ENCODE assay signal across 22 cellular contexts in the genomic region with DNA sequence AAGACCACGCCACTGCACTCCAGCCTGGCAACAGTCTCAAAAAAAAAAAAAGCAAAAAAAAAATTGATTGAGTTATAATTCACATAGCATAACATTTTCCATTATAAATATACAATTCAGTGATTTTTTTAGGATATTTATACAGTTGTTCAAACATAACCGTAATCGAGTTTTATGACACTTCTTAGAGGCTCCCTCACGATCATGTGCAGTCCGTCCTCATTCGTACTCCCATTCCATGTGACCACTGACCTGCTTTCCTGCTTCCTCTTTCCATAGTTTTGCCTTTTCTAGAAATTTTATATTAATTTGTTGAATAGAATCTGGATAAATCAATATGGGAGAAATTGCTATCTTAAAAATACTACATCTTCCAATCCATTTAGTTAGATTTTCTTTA. TPM values are rescaled to one million over a fixed set of nuclear protein-coding genes. Genes with fewer than 3 reads are reported as not detected.
DNase-seq lines count a peak whose midpoint lies in the region; ATAC-seq and TF ChIP-seq lines count a peak whose summit lies in the region.
"Had no signal": no experiment of that assay in that cellular context is flagged by ENCODE, and none has a peak within 500 bp of the region (broad histone marks: within the 10 kb centered on the region; RNA-seq: fewer than 3 reads in every experiment).

No MANE protein-coding gene starts in this region.

- BruUV-seq in HCT116 (replicated peaks; lab: Mats Ljungman, UMichigan), result no TSS peak

- CTCF ChIA-PET in HCT116 (lab: Charles Lee), result no interaction called here
- CTCF ChIA-PET in HEK293T (lab: Yijun Ruan, JAX), result no interaction called here

- H3K9me2 ChIP-seq in HCT116 (ENCODE audit: insufficient read depth), result no peaks in the 10 kb centered on the region

- H3K36me3 ChIP-seq in HCT116 (ENCODE audit: control insufficient read depth in 1 of 2, insufficient read depth in 2 of 2, low read length in 2 of 2) (no peaks in the 10 kb centered on the region), osteoblast (ENCODE audit: insufficient read depth, low read length) (no peaks in the 10 kb centered on the region)
- H3K36me3 ChIP-seq: BE2C had no signal

- ATAC-seq in HCT116 (no peak), left colon (peak; percentile 73)
- ATAC-seq: A549, GM12878 had no signal

- H2AFZ ChIP-seq in HCT116 (ENCODE audit: low read depth, low read length, poor library complexity, severe bottlenecking), result no peak overlapping the region
- H2AFZ ChIP-seq in osteoblast (ENCODE audit: low read length), result no peak overlapping the region

- H3K4me2 ChIP-seq in HCT116 (ENCODE audit: low read length) (peak overlapping the region; percentile 52; the same call in 1 of the 2 replicates), osteoblast (ENCODE audit: insufficient read depth, low read length) (no peak overlapping the region)
- H3K4me2 ChIP-seq: A549, BLaER1 had no signal

- RAD21 ChIA-PET in HCT116 (lab: Charles Lee; ENCODE audit: low non-redundant PET in 1 of 2, low total read pairs in 2 of 2, uncharacterized antibody in 2 of 2, unreplicated experiment in 2 of 2), result no interaction called here

- peaks cover 83% of the 10 kb centered on the region for H3K79me2 ChIP-seq in HCT116 (ENCODE audit: insufficient read depth, low read length)
- no peaks in the 10 kb centered on the region for H3K79me2 ChIP-seq in osteoblast (ENCODE audit: insufficient read depth, low read length)

- H3K27ac ChIP-seq in HCT116 (ENCODE audit: low read depth, low read length) (peak overlapping the region; percentile 86), osteoblast (ENCODE audit: low read depth, low read length) (no peak overlapping the region)
- H3K27ac ChIP-seq: A549, BLaER1 had no signal

- POLR2A ChIA-PET in HCT116 (lab: Charles Lee) (interaction anchor here (0.6 to 5.3 kb wide), 7 partner anchors 15 to 1551 kb away, joined by 3 to 44 read pairs (median 17); no protein-coding TSS in a partner anchor), HEK293T (lab: Yijun Ruan, JAX) (no interaction called here)

- TF ChIP-seq RAD21 in HCT116 (IDR thresholded peaks at IDR 0.05; ENCODE audit: low read depth), result no peak

- H3K27me3 ChIP-seq in HCT116 (ENCODE audit: insufficient read depth, low read length), result no peaks in the 10 kb centered on the region
- H3K27me3 ChIP-seq in osteoblast (ENCODE audit: insufficient read depth, low read length), result no peaks in the 10 kb centered on the region
- H3K27me3 ChIP-seq: BE2C, BLaER1 had no signal

- TF ChIP-seq CTCF in HCT116 (IDR thresholded peaks at IDR 0.05 in 2 of 3, conservative IDR thresholded peaks at IDR 0.05 in 1 of 3; ENCODE audit: borderline replicate concordance in 1 of 3, insufficient read depth in 1 of 3, low read depth in 2 of 3, low read length in 2 of 3), result no peak
- TF ChIP-seq CTCF in osteoblast (IDR thresholded peaks at IDR 0.05; ENCODE audit: extremely low read depth, low read depth, low read length), result no peak

- peak overlapping the region; percentile 65; the same call in 1 of the 2 replicates for H3K9ac ChIP-seq in HCT116 (ENCODE audit: low read length)
- H3K9ac ChIP-seq: BLaER1 had no signal

- H3K4me1 ChIP-seq in HCT116 (ENCODE audit: control insufficient read depth in 1 of 2, insufficient read depth in 2 of 2, low read length in 2 of 2) (peaks cover 88 to 97% of the 10 kb centered on the region in 2 experiments), osteoblast (ENCODE audit: insufficient read depth, low read length) (peaks cover 13% of the 10 kb centered on the region)
- H3K4me1 ChIP-seq: BLaER1 had no signal

- no peak for DNase-seq in HCT116 (ENCODE audit: low read depth, low spot score)
- DNase-seq in left colon, result no peak
- no peak for DNase-seq in osteoblast (ENCODE audit: insufficient read length, low spot score, missing footprints)
- DNase-seq in HEK293T (ENCODE audit: extremely low spot score), result no peak
- no peak for DNase-seq in AG20443 (ENCODE audit: low spot score)
- DNase-seq: 8988T; BE2C; C1 segment of cervical spinal cord; CD4-positive, alpha-beta memory T cell; CD4-positive, CD25-positive, alpha-beta regulatory T cell; CD8-positive, alpha-beta memory T cell; COR-L47; DMS 273 treated with DMSO at 0.1 percent for 48 hours; DMS153; DMS53; DMS79; DND-41; EL; GDM1 had no signal

- intact Hi-C loops in HCT116 (cut with micrococcal nuclease), result no loop called here
- intact Hi-C loops in left colon (cut with DNase I, micrococcal nuclease), result no loop called here

- no peaks in the 10 kb centered on the region for H4K20me1 ChIP-seq in HCT116 (ENCODE audit: insufficient read depth)
- peaks cover 10% of the 10 kb centered on the region for H4K20me1 ChIP-seq in osteoblast (ENCODE audit: insufficient read depth, low read length)

- TF ChIP-seq POLR2A in HCT116 (IDR thresholded peaks at IDR 0.05; ENCODE audit: borderline replicate concordance, extremely low read depth, insufficient read depth, insufficient read length), result no peak

- H3K4me3 ChIP-seq in HCT116 (replicated peaks in 1 of 2; ENCODE audit: low read depth in 1 of 2, low read length in 2 of 2), result no peak overlapping the region
- no peak overlapping the region for H3K4me3 ChIP-seq in osteoblast (ENCODE audit: insufficient read depth, low read length)
- H3K4me3 ChIP-seq: A549, BLaER1, GM12878 had no signal

- H3K9me3 ChIP-seq in HCT116 (ENCODE audit: control insufficient read depth in 1 of 2, insufficient read depth in 1 of 2, low read depth in 1 of 2, low read length in 2 of 2) (no peaks in the 10 kb centered on the region), osteoblast (ENCODE audit: low read depth, low read length) (no peaks in the 10 kb centered on the region)
- H3K9me3 ChIP-seq: A549, BE2C, BLaER1 had no signal

TF ChIP-seq in HCT116, 20 proteins besides CTCF, POLR2A, EP300 and RAD21:
- TF ChIP-seq ZNF274 (IDR thresholded peaks at IDR 0.05; ENCODE audit: low read depth, low read length), result no peak
- no peak for TF ChIP-seq FOSL1 (IDR thresholded peaks at IDR 0.05; ENCODE audit: low read depth)
- TF ChIP-seq ZFX (IDR thresholded peaks at IDR 0.05), result no peak
- TF ChIP-seq SIN3A (IDR thresholded peaks at IDR 0.05; ENCODE audit: low read depth), result no peak
- TF ChIP-seq EGR1 (IDR thresholded peaks at IDR 0.05; ENCODE audit: low read depth), result no peak
- no peak for TF ChIP-seq POLR2AphosphoS5 (IDR thresholded peaks at IDR 0.05; ENCODE audit: low read depth, low read length)
- no peak for TF ChIP-seq TCF7L2 (IDR thresholded peaks at IDR 0.05; ENCODE audit: borderline replicate concordance, extremely low read depth, insufficient read depth, insufficient read length)
- TF ChIP-seq EZH2 (IDR thresholded peaks at IDR 0.05), result no peak
- no peak for TF ChIP-seq YY1 (IDR thresholded peaks at IDR 0.05; ENCODE audit: extremely low read depth, insufficient replicate concordance, low read depth, low read length)
- TF ChIP-seq, protein P1, sequence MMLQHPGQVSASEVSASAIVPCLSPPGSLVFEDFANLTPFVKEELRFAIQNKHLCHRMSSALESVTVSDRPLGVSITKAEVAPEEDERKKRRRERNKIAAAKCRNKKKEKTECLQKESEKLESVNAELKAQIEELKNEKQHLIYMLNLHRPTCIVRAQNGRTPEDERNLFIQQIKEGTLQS (IDR thresholded peaks at IDR 0.05), result no peak
- TF ChIP-seq CBX3 (IDR thresholded peaks at IDR 0.05; ENCODE audit: low read depth), result no peak
- TF ChIP-seq, protein P2, sequence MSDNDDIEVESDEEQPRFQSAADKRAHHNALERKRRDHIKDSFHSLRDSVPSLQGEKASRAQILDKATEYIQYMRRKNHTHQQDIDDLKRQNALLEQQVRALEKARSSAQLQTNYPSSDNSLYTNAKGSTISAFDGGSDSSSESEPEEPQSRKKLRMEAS (IDR thresholded peaks at IDR 0.05), result no peak
- TF ChIP-seq EZH2phosphoT487 (IDR thresholded peaks at IDR 0.05; ENCODE audit: borderline replicate concordance), result no peak
- no peak for TF ChIP-seq CEBPB (IDR thresholded peaks at IDR 0.05; ENCODE audit: low read depth)
- TF ChIP-seq SRF (IDR thresholded peaks at IDR 0.05; ENCODE audit: low read depth), result no peak

TF ChIP-seq in HEK293T, 16 proteins besides CTCF, POLR2A, EP300 and RAD21:
- TF ChIP-seq CTBP1 (IDR thresholded peaks at IDR 0.05; ENCODE audit: borderline replicate concordance), result no peak
- TF ChIP-seq LEF1 (IDR thresholded peaks at IDR 0.05; ENCODE audit: borderline replicate concordance), result no peak
- no peak for TF ChIP-seq FOXK2 (IDR thresholded peaks at IDR 0.05)

RNA-seq across cellular contexts. Expression of a gene that starts 45.7 kb away (rescaled TPM):
- total RNA-seq in HCT116 (2021; ENCODE audit: unreplicated experiment), result 80.7 TPM
- 15.4 and 23.6 TPM in 2 replicates for polyA plus RNA-seq in HCT116 (2012)
- total RNA-seq in left colon, result 10 to 100 TPM; 44.4 to 52.8 TPM
- 34.7 and 35.4 TPM in 2 replicates for total RNA-seq in osteoblast

RNA-seq across cellular contexts. Expression of a gene that starts 46.0 kb away (rescaled TPM):
- 88.5 TPM for total RNA-seq in HCT116 (2021; ENCODE audit: unreplicated experiment)
- polyA plus RNA-seq in HCT116 (2012), result 28.5 and 41.6 TPM in 2 replicates
- 10 to 100 TPM; 31.7 to 34.0 TPM for total RNA-seq in left colon
- 25.6 and 26.1 TPM in 2 replicates for total RNA-seq in osteoblast
